Comparison of ENCODE assay signal across 8 cellular contexts in the genomic region with DNA sequence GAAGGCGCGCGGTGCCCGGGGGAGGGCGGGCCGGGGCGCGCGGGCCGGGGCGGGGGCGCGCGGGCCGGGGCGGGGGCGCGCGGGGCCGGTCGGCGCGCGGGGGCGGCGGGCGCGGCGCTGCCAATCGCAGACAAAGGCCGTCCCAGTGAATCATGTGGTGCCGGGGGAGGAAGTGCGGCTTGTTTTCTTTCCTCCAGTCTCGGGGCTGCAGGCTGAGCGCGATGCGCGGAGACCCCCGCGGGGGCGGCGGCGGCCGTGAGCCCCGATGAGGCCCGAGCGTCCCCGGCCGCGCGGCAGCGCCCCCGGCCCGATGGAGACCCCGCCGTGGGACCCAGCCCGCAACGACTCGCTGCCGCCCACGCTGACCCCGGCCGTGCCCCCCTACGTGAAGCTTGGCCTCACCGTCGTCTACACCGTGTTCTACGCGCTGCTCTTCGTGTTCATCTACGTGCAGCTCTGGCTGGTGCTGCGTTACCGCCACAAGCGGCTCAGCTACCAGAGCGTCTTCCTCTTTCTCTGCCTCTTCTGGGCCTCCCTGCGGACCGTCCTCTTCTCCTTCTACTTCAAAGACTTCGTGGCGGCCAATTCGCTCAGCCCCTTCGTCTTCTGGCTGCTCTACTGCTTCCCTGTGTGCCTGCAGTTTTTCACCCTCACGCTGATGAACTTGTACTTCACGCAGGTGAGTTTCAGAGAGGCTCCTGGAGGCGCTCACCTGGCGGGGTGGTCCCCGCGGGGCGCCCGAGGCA. TPM values are rescaled to one million over a fixed set of nuclear protein-coding genes. Genes with fewer than 3 reads are reported as not detected.
DNase-seq lines count a peak whose midpoint lies in the region; ATAC-seq and TF ChIP-seq lines count a peak whose summit lies in the region.

A gene with protein sequence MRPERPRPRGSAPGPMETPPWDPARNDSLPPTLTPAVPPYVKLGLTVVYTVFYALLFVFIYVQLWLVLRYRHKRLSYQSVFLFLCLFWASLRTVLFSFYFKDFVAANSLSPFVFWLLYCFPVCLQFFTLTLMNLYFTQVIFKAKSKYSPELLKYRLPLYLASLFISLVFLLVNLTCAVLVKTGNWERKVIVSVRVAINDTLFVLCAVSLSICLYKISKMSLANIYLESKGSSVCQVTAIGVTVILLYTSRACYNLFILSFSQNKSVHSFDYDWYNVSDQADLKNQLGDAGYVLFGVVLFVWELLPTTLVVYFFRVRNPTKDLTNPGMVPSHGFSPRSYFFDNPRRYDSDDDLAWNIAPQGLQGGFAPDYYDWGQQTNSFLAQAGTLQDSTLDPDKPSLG (plus strand): TSS at position 182 of the 746 bp plus-strand sequence. CDS start 84 bp downstream, at position 266.

- peaks cover 31% of the 10 kb centered on the region for H3K4me1 ChIP-seq in OCI-LY3 (ENCODE audit: low read length)
- no peaks in the 10 kb centered on the region for H3K4me1 ChIP-seq in fibroblast of lung (ENCODE audit: control insufficient read depth, extremely low read depth, insufficient read depth, low read length)
- peaks cover 26 to 57% (median 42%) of the 10 kb centered on the region in 4 donors for H3K4me1 ChIP-seq in stomach

- 0 to 2% (median 1%) methylated on average over 35 to 75 of the region's 89 CpGs for WGBS in stomach, 5 donors

- H3K9me3 ChIP-seq in OCI-LY3 (ENCODE audit: insufficient read depth, low read length): no peaks in the 10 kb centered on the region
- H3K9me3 ChIP-seq in fibroblast of lung (ENCODE audit: control insufficient read depth, insufficient read depth, low read depth, low read length): no peaks in the 10 kb centered on the region
- no peaks in the 10 kb centered on the region for H3K9me3 ChIP-seq in stomach

- H3K4me2 ChIP-seq in OCI-LY3 (ENCODE audit: low read length) (peak within 1 kb of the TSS; percentile 88), fibroblast of lung (ENCODE audit: extremely low read depth, insufficient read depth, low read length) (peak within 1 kb of the TSS; percentile 95)

- peak within 1 kb of the TSS; percentile 70 for H3K27ac Mint-ChIP-seq in activated T-cell treated with anti-CD3 and anti-CD28 coated beads, Interleukin-2, amount 50 U/mL, for 72 hours
- H3K27ac Mint-ChIP-seq in naive thymus-derived CD8-positive, alpha-beta T cell: peak within 1 kb of the TSS; percentile 68 to 95 (median 86)

- H2AFZ ChIP-seq in OCI-LY3 (ENCODE audit: low read depth, low read length): peak within 1 kb of the TSS; percentile 82
- H2AFZ ChIP-seq in fibroblast of lung (ENCODE audit: low read length): peak within 1 kb of the TSS; percentile 97

- ATAC-seq in GM18873 (IDR thresholded peaks at IDR 0.05; ENCODE audit: low FRiP score, unreplicated experiment) (peak; percentile 40), HG03103 (IDR thresholded peaks at IDR 0.05; ENCODE audit: low read depth, unreplicated experiment) (peak; percentile 49)
- ATAC-seq in activated T-cell treated with anti-CD3 and anti-CD28 coated beads, Interleukin-2, amount 50 U/mL, for 72 hours (replicated peaks in 1 of 2): peak; percentile 75 to 79
- ATAC-seq in naive thymus-derived CD8-positive, alpha-beta T cell: peak; percentile 76 to 82

- intact Hi-C loops in stomach (cut with DNase I; ENCODE audit: low total_unique reads): no loop called here

- H3K27me3 Mint-ChIP-seq in activated T-cell treated with anti-CD3 and anti-CD28 coated beads, Interleukin-2, amount 50 U/mL, for 72 hours (ENCODE audit: low read depth): peaks cover 42% of the 10 kb centered on the region
- H3K27me3 Mint-ChIP-seq in naive thymus-derived CD8-positive, alpha-beta T cell: peaks cover 0 to 17% (median 11%) of the 10 kb centered on the region in 5 donors

- H3K4me1 Mint-ChIP-seq in activated T-cell treated with anti-CD3 and anti-CD28 coated beads, Interleukin-2, amount 50 U/mL, for 72 hours (ENCODE audit: low read depth): peaks cover 44% of the 10 kb centered on the region
- peaks cover 26 to 48% (median 39%) of the 10 kb centered on the region in 4 donors for H3K4me1 Mint-ChIP-seq in naive thymus-derived CD8-positive, alpha-beta T cell

- peaks cover 4 to 6% of the 10 kb centered on the region in 2 donors for H3K36me3 Mint-ChIP-seq in activated T-cell treated with anti-CD3 and anti-CD28 coated beads, Interleukin-2, amount 50 U/mL, for 72 hours (ENCODE audit: insufficient read depth in 2 of 2)
- peaks cover 0 to 6% (median 0%) of the 10 kb centered on the region in 3 donors for H3K36me3 Mint-ChIP-seq in naive thymus-derived CD8-positive, alpha-beta T cell

- H3K9ac ChIP-seq in OCI-LY3 (ENCODE audit: low read length): peak within 1 kb of the TSS; percentile 92
- peak within 1 kb of the TSS; percentile 68 for H3K9ac ChIP-seq in fibroblast of lung (ENCODE audit: insufficient read depth, low read length)

- H4K20me1 ChIP-seq in OCI-LY3 (ENCODE audit: insufficient read depth, low read length) (peaks cover 43% of the 10 kb centered on the region), fibroblast of lung (ENCODE audit: control insufficient read depth, extremely low read depth, insufficient read depth, low read length) (no peaks in the 10 kb centered on the region)

- TF ChIP-seq CTCF in AG10803 (conservative IDR thresholded peaks at IDR 0.05; ENCODE audit: low read length) (no peak), OCI-LY3 (IDR thresholded peaks at IDR 0.05; ENCODE audit: low read depth, low read length) (no peak), fibroblast of lung (conservative IDR thresholded peaks at IDR 0.05 in 1 of 2, IDR thresholded peaks at IDR 0.05 in 1 of 2; ENCODE audit: low read depth in 1 of 2, low read length in 2 of 2) (no peak), stomach (IDR thresholded peaks at IDR 0.05) (no peak)

- POLR2A ChIA-PET in naive thymus-derived CD8-positive, alpha-beta T cell (lab: Charles Lee): no interaction called here

- TF ChIP-seq EP300 in stomach (IDR thresholded peaks at IDR 0.05): no peak

- H3K36me3 ChIP-seq in OCI-LY3 (replicated peaks; ENCODE audit: low read depth, low read length): peaks cover 32% of the 10 kb centered on the region
- H3K36me3 ChIP-seq in fibroblast of lung (ENCODE audit: control insufficient read depth, insufficient read depth, low read length): no peaks in the 10 kb centered on the region
- H3K36me3 ChIP-seq in stomach: no peaks in the 10 kb centered on the region

- peaks cover 39% of the 10 kb centered on the region for H3K27me3 ChIP-seq in OCI-LY3 (ENCODE audit: low read depth, low read length)
- peaks cover 15% of the 10 kb centered on the region for H3K27me3 ChIP-seq in fibroblast of lung (ENCODE audit: control insufficient read depth, insufficient read depth, low read length)
- peaks cover 0 to 28% (median 0%) of the 10 kb centered on the region in 3 donors for H3K27me3 ChIP-seq in stomach

- H3K4me3 ChIP-seq in AG10803 (ENCODE audit: low read length) (peak within 1 kb of the TSS; percentile 80), OCI-LY3 (ENCODE audit: low read length) (peak within 1 kb of the TSS; percentile 89), fibroblast of lung (replicated peaks in 1 of 4; ENCODE audit: control extremely low read depth in 1 of 4, insufficient read depth in 1 of 4, low read depth in 3 of 4, low read length in 4 of 4) (peak within 1 kb of the TSS; percentile 84 to 93 (median 86)), stomach (peak within 1 kb of the TSS; percentile 71 to 92 (median 80))

- no peak for TF ChIP-seq POLR2A in stomach (IDR thresholded peaks at IDR 0.05)

- H3K4me3 Mint-ChIP-seq in activated T-cell treated with anti-CD3 and anti-CD28 coated beads, Interleukin-2, amount 50 U/mL, for 72 hours: peak within 1 kb of the TSS; percentile 94 to 99
- H3K4me3 Mint-ChIP-seq in naive thymus-derived CD8-positive, alpha-beta T cell: peak within 1 kb of the TSS; percentile 92 to 99 (median 98)

- DNase-seq in AG10803 (ENCODE audit: low read depth) (peak; percentile 40), fibroblast of lung (ENCODE audit: low read depth in 2 of 2) (peak; percentile 47 to 59), stomach (peak; percentile 42)
- DNase-seq in activated T-cell treated with anti-CD3 and anti-CD28 coated beads, Interleukin-2, amount 50 U/mL, for 72 hours: peak; percentile 76 to 77
- peak; percentile 39 to 79 (median 47) for DNase-seq in naive thymus-derived CD8-positive, alpha-beta T cell

- H3K79me2 ChIP-seq in OCI-LY3 (ENCODE audit: low read length): peaks cover 52% of the 10 kb centered on the region
- no peaks in the 10 kb centered on the region for H3K79me2 ChIP-seq in fibroblast of lung (ENCODE audit: control insufficient read depth, insufficient read depth, low read length)

- peak within 1 kb of the TSS; percentile 72 for H3K27ac ChIP-seq in OCI-LY3 (ENCODE audit: low read length)
- peak within 1 kb of the TSS; percentile 41 for H3K27ac ChIP-seq in fibroblast of lung (ENCODE audit: insufficient read depth, low read length)
- H3K27ac ChIP-seq in stomach: peak within 1 kb of the TSS; percentile 38 to 76 (median 59)

- no peaks in the 10 kb centered on the region for H3K9me3 Mint-ChIP-seq in activated T-cell treated with anti-CD3 and anti-CD28 coated beads, Interleukin-2, amount 50 U/mL, for 72 hours
- no peaks in the 10 kb centered on the region for H3K9me3 Mint-ChIP-seq in naive thymus-derived CD8-positive, alpha-beta T cell

RNA-seq across cellular contexts. Expression of the gene that starts here (rescaled TPM):
- total RNA-seq in activated T-cell treated with anti-CD3 and anti-CD28 coated beads, Interleukin-2, amount 50 U/mL, for 72 hours: 1 to 10 TPM; 4.7 to 7.1 TPM
- total RNA-seq in fibroblast of lung: 12.9 and 13.6 TPM in 2 replicates
- polyA plus RNA-seq in fibroblast of lung: 12.5 and 13.6 TPM in 2 replicates
- polyA plus RNA-seq in fibroblast of lung (2012): 11.2 and 13.7 TPM in 2 replicates
- 13.4 and 15.9 TPM in 2 replicates for polyA minus RNA-seq in fibroblast of lung (ENCODE audit: low replicate concordance)
- total RNA-seq in naive thymus-derived CD8-positive, alpha-beta T cell: 10 to 100 TPM in 1 of 2 experiments, 1 to 10 TPM in 1; 8.1 to 10.2 TPM
- 1 to 10 TPM; 3.6 to 9.0 (median 5.1) TPM for polyA plus RNA-seq in naive thymus-derived CD8-positive, alpha-beta T cell
- total RNA-seq in stomach: 10 to 100 TPM; 11.6 to 64.8 (median 15.8) TPM
- polyA plus RNA-seq in stomach: 1 to 10 TPM; 2.9 to 7.5 (median 7.3) TPM

Comparison
In these comparisons a context has a peak if more than half of its experiments do, and no peak if none do; other contexts are left out.
1. Peak in every context shown above with its lines: DNase-seq, ATAC-seq, H3K4me3 ChIP-seq and H3K27ac ChIP-seq.